Comparison of ENCODE assay signal across 13 cellular contexts in genomic region chr2:224036731-224037376, GRCh38. TPM values are rescaled to one million over a fixed set of nuclear protein-coding genes. Genes with fewer than 3 reads are reported as not detected.
DNase-seq lines count a peak whose midpoint lies in the region; ATAC-seq and TF ChIP-seq lines count a peak whose summit lies in the region.
"Had no signal": no experiment of that assay in that cellular context is flagged by ENCODE, and none has a peak within 500 bp of the region (broad histone marks: within the 10 kb centered on the region; RNA-seq: fewer than 3 reads in every experiment).

No MANE protein-coding gene starts in this region.

- H3K9me3 Mint-ChIP-seq in activated CD4-positive, alpha-beta T cell treated with anti-CD3 and anti-CD28 coated beads, Interleukin-2, amount 10 ng/mL, durations not matched to agents 24 days and 14 days, result no peaks in the 10 kb centered on the region
- no peaks in the 10 kb centered on the region for H3K9me3 Mint-ChIP-seq in effector memory CD8-positive, alpha-beta T cell

- H2AFZ ChIP-seq in osteoblast (ENCODE audit: low read length), result no peak overlapping the region

- peaks cover 41% of the 10 kb centered on the region for H3K4me1 Mint-ChIP-seq in activated CD4-positive, alpha-beta T cell treated with anti-CD3 and anti-CD28 coated beads, Interleukin-2, amount 10 ng/mL, durations not matched to agents 24 days and 14 days
- peaks cover 7 to 11% of the 10 kb centered on the region in 2 donors for H3K4me1 Mint-ChIP-seq in effector memory CD8-positive, alpha-beta T cell (ENCODE audit: low read depth in 2 of 2)

- ATAC-seq in effector memory CD8-positive, alpha-beta T cell (replicated peaks), result no peak
- ATAC-seq in GM21825 (IDR thresholded peaks at IDR 0.05; ENCODE audit: unreplicated experiment), result no peak
- ATAC-seq: activated CD8-positive, alpha-beta memory T cell treated with anti-CD3 and anti-CD28 coated beads, Interleukin-2, amount 10 ng/mL, durations not matched to agents 7 days and 5 days; left lung had no signal

- H3K36me3 Mint-ChIP-seq in activated CD4-positive, alpha-beta T cell treated with anti-CD3 and anti-CD28 coated beads, Interleukin-2, amount 10 ng/mL, durations not matched to agents 24 days and 14 days (ENCODE audit: low read depth), result peaks cover 13% of the 10 kb centered on the region
- no peaks in the 10 kb centered on the region for H3K36me3 Mint-ChIP-seq in effector memory CD8-positive, alpha-beta T cell (ENCODE audit: insufficient read depth)

- no peak overlapping the region for H3K27ac ChIP-seq in HUES6 (ENCODE audit: low read depth, low read length)
- H3K27ac ChIP-seq in osteoblast (ENCODE audit: low read depth, low read length), result no peak overlapping the region
- H3K27ac ChIP-seq: cardiac muscle cell, esophagus muscularis mucosa, left lung had no signal

- intact Hi-C loops in activated CD4-positive, alpha-beta T cell treated with anti-CD3 and anti-CD28 coated beads, Interleukin-2, amount 10 ng/mL, durations not matched to agents 24 days and 14 days (cut with micrococcal nuclease), result loop anchor here (5.0 kb wide), 3 partner anchors 200 to 550 kb away; partner anchors contain the start of genes AP1S3 and CUL3

- H3K36me3 ChIP-seq in HUES6 (ENCODE audit: control insufficient read depth, insufficient read depth, low read length), result peaks cover 16% of the 10 kb centered on the region; the same call in 1 of the 2 replicates
- peaks cover 9% of the 10 kb centered on the region for H3K36me3 ChIP-seq in osteoblast (ENCODE audit: insufficient read depth, low read length)
- H3K36me3 ChIP-seq: cardiac muscle cell, esophagus muscularis mucosa, left lung had no signal

- H3K4me3 Mint-ChIP-seq in activated CD4-positive, alpha-beta T cell treated with anti-CD3 and anti-CD28 coated beads, Interleukin-2, amount 10 ng/mL, durations not matched to agents 24 days and 14 days, result peak overlapping the region; percentile 97
- peak overlapping the region; percentile 14 to 44 for H3K4me3 Mint-ChIP-seq in effector memory CD8-positive, alpha-beta T cell

- peak overlapping the region; percentile 65 for H3K9ac ChIP-seq in HUES6 (ENCODE audit: low read length)

- H3K4me2 ChIP-seq in osteoblast (ENCODE audit: insufficient read depth, low read length), result peak overlapping the region; percentile 96

- no peak overlapping the region for H3K27ac Mint-ChIP-seq in activated CD4-positive, alpha-beta T cell treated with anti-CD3 and anti-CD28 coated beads, Interleukin-2, amount 10 ng/mL, durations not matched to agents 24 days and 14 days
- H3K27ac Mint-ChIP-seq in effector memory CD8-positive, alpha-beta T cell, result no peak overlapping the region
- H3K27ac Mint-ChIP-seq: activated CD8-positive, alpha-beta memory T cell treated with anti-CD3 and anti-CD28 coated beads, Interleukin-2, amount 10 ng/mL, durations not matched to agents 7 days and 5 days had no signal

- H3K4me3 ChIP-seq in HUES6 (ENCODE audit: low read depth, low read length) (peak overlapping the region; percentile 87; the same call in 1 of the 2 replicates), osteoblast (ENCODE audit: insufficient read depth, low read length) (peak overlapping the region; percentile 87)
- H3K4me3 ChIP-seq: cardiac muscle cell, left lung had no signal

- H3K27me3 ChIP-seq in HUES6 (ENCODE audit: control insufficient read depth, insufficient read depth, low read length), result peaks cover 36% of the 10 kb centered on the region
- no peaks in the 10 kb centered on the region for H3K27me3 ChIP-seq in osteoblast (ENCODE audit: insufficient read depth, low read length)

- DNase-seq in activated CD4-positive, alpha-beta T cell treated with anti-CD3 and anti-CD28 coated beads, Interleukin-2, amount 10 ng/mL, durations not matched to agents 24 days and 14 days, result no peak
- no peak for DNase-seq in activated CD4-positive, alpha-beta T cell treated with anti-CD3 and anti-CD28 coated beads, Interleukin-2, amount 50 U/mL, for 48 hours
- no peak for DNase-seq in effector memory CD8-positive, alpha-beta T cell
- DNase-seq in osteoblast (ENCODE audit: insufficient read length, low spot score, missing footprints), result no peak
- DNase-seq in MV-4-11 (lab: John Stamatoyannopoulos, UW), result no peak
- DNase-seq in D341Med (ENCODE audit: low spot score), result no peak
- DNase-seq: activated CD8-positive, alpha-beta memory T cell treated with anti-CD3 and anti-CD28 coated beads, Interleukin-2, amount 10 ng/mL, durations not matched to agents 7 days and 5 days; left lung; NCI-H1092 treated with DMSO at 0.1 percent for 48 hours had no signal

- peaks cover 26% of the 10 kb centered on the region for H3K27me3 Mint-ChIP-seq in activated CD4-positive, alpha-beta T cell treated with anti-CD3 and anti-CD28 coated beads, Interleukin-2, amount 10 ng/mL, durations not matched to agents 24 days and 14 days
- H3K27me3 Mint-ChIP-seq in effector memory CD8-positive, alpha-beta T cell, result peaks cover 71 to 78% of the 10 kb centered on the region in 2 donors

- H3K9me3 ChIP-seq in HUES6 (ENCODE audit: control insufficient read depth, insufficient read depth, low read depth, low read length) (no peaks in the 10 kb centered on the region), osteoblast (ENCODE audit: low read depth, low read length) (no peaks in the 10 kb centered on the region)
- H3K9me3 ChIP-seq: esophagus muscularis mucosa, left lung had no signal

- H3K79me2 ChIP-seq in osteoblast (ENCODE audit: insufficient read depth, low read length), result peaks cover 67% of the 10 kb centered on the region

- H4K20me1 ChIP-seq in osteoblast (ENCODE audit: insufficient read depth, low read length), result peaks cover 42% of the 10 kb centered on the region

- TF ChIP-seq CTCF in osteoblast (IDR thresholded peaks at IDR 0.05; ENCODE audit: extremely low read depth, low read depth, low read length), result no peak

- H3K4me1 ChIP-seq in HUES6 (ENCODE audit: control insufficient read depth, insufficient read depth, low read length) (peaks cover 45% of the 10 kb centered on the region), osteoblast (ENCODE audit: insufficient read depth, low read length) (peaks cover 9% of the 10 kb centered on the region)

RNA-seq across cellular contexts. Expression of gene SERPINE2, which starts 2.2 kb away (rescaled TPM):
- total RNA-seq in activated CD4-positive, alpha-beta T cell treated with anti-CD3 and anti-CD28 coated beads, Interleukin-2, amount 10 ng/mL, durations not matched to agents 24 days and 14 days, result 23.2 and 23.9 TPM in 2 replicates
- total RNA-seq in osteoblast, result 658 and 835 TPM in 2 replicates

Comparison
In these comparisons a context has a peak if more than half of its experiments do, and no peak if none do; other contexts are left out.
1. RNA of gene SERPINE2, which starts 2.2 kb away (total RNA-seq): 658 to 835 TPM in osteoblast; 23.2 to 23.9 TPM in activated CD4-positive, alpha-beta T cell treated with anti-CD3 and anti-CD28 coated beads, Interleukin-2, amount 10 ng/mL, durations not matched to agents 24 days and 14 days; every median in the first group is over 10 times any median in the second.